Comparison of ENCODE assay signal across 20 cellular contexts in the genomic region with DNA sequence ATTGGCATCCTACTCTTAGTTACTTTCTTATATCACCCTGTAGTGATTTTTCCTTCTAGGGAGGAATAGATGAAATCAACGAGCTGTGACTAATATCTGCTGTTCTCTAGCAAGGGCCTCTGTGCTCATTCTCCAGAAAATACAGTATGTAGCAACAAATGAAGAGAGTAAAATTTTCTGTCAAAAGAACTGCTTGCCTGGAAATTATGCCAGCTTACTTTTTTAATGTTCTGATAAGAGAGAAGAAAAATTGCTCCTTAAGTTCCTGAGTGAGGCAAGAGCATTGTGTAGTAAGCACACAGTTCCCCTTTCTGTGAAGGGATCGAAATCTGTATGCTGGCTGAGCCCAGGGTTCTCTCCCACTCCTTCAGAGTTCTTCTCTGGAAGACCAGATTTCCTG. TPM values are rescaled to one million over a fixed set of nuclear protein-coding genes. Genes with fewer than 3 reads are reported as not detected.
A peak's percentile ranks its signal among the peaks of the same experiment; 100 is the strongest.
DNase-seq lines count a peak whose midpoint lies in the region; ATAC-seq and TF ChIP-seq lines count a peak whose summit lies in the region.
"Had no signal": no experiment of that assay in that cellular context is flagged by ENCODE, and none has a peak within 500 bp of the region (broad histone marks: within the 10 kb centered on the region; RNA-seq: fewer than 3 reads in every experiment).

No MANE protein-coding gene starts in this region.

- no peak for TF ChIP-seq EP300 in tibial nerve (IDR thresholded peaks at IDR 0.05)

- H3K4me3 ChIP-seq in tibial nerve, result no peak overlapping the region
- H3K4me3 ChIP-seq: breast epithelium, hepatocyte had no signal

- peak overlapping the region in 2 of 4 donors; percentile 60 to 64 for H3K27ac ChIP-seq in tibial nerve
- H3K27ac ChIP-seq: breast epithelium, hepatocyte had no signal

- 52 to 57% methylated on average over 2 of the region's 2 CpGs for WGBS in tibial nerve, 2 donors

- H3K9me3 ChIP-seq in tibial nerve, result no peaks in the 10 kb centered on the region
- H3K9me3 ChIP-seq: breast epithelium had no signal

- peaks cover 0 to 2% of the 10 kb centered on the region in 2 donors for H3K9me3 Mint-ChIP-seq in effector memory CD8-positive, alpha-beta T cell
- peaks cover 5% of the 10 kb centered on the region for H3K9me3 Mint-ChIP-seq in natural killer cell treated with Interleukin-12 subunit alpha and Interleukin-12 subunit beta and Interleukin-15 and Interleukin-18, amount 100 ng/mL, for 72 hours
- H3K9me3 Mint-ChIP-seq: activated T-helper 1 cell treated with anti-CD3 and anti-CD28 coated beads, Interleukin-12 subunit alpha, Interleukin-12 subunit beta, Interleukin-2, Interleukin-4 antibody, amounts not matched to agents 30 ng/mL and 10 ng/mL and 1 ng/mL, durations not matched to agents 14 hours and 24 hours and 36 hours; T-cell had no signal

- DNase-seq in EH (ENCODE audit: low read depth) (peak; percentile 50), NCI-H226 (peak; percentile 82), HK-2 (ENCODE audit: unreplicated experiment) (no peak), germinal center (ENCODE audit: low spot score) (no peak), tibial nerve (ENCODE audit: low spot score in 2 of 2) (no peak)
- DNase-seq in effector memory CD8-positive, alpha-beta T cell, result no peak
- DNase-seq in natural killer cell treated with Interleukin-12 subunit alpha and Interleukin-12 subunit beta and Interleukin-15 and Interleukin-18, amount 100 ng/mL, for 72 hours (ENCODE audit: low spot score), result no peak
- no peak for DNase-seq in effector CD4-positive, alpha-beta T cell
- DNase-seq: activated CD4-positive, alpha-beta T cell treated with anti-CD3 and anti-CD28 coated beads, Interleukin-2, amount 10 ng/mL, durations not matched to agents 7 days and 5 days; CD4-positive, CD25-positive, alpha-beta regulatory T cell; NCI-H2029; posterior cingulate gyrus; stimulated activated CD4-positive, alpha-beta T cell treated with anti-CD3 and anti-CD28 coated beads, Interleukin-4, amount 100 ng/mL, for 1 hour; stimulated activated naive B cell treated with anti-CD40 and anti-IgM and Interleukin-4, amounts not matched to agents 10 μg/mL and 1 μg/mL and 100 μg/mL, for 72 hours; T-cell had no signal

- H3K36me3 ChIP-seq in tibial nerve, result no peaks in the 10 kb centered on the region
- H3K36me3 ChIP-seq: breast epithelium had no signal

- ATAC-seq in effector memory CD8-positive, alpha-beta T cell (replicated peaks), result no peak
- ATAC-seq in natural killer cell treated with Interleukin-12 subunit alpha and Interleukin-12 subunit beta and Interleukin-15 and Interleukin-18, amount 100 ng/mL, for 72 hours, result peak; percentile 50 to 76
- ATAC-seq: HCT116; stimulated activated naive B cell treated with anti-CD40 and anti-IgM and Interleukin-4, amounts not matched to agents 10 μg/mL and 1 μg/mL and 100 μg/mL, for 72 hours; T-cell had no signal

- no peaks in the 10 kb centered on the region for H3K27me3 ChIP-seq in tibial nerve
- H3K27me3 ChIP-seq: breast epithelium, hepatocyte had no signal

- H3K4me3 Mint-ChIP-seq in effector memory CD8-positive, alpha-beta T cell, result no peak overlapping the region
- peak overlapping the region; percentile 50 for H3K4me3 Mint-ChIP-seq in natural killer cell treated with Interleukin-12 subunit alpha and Interleukin-12 subunit beta and Interleukin-15 and Interleukin-18, amount 100 ng/mL, for 72 hours
- H3K4me3 Mint-ChIP-seq: activated CD4-positive, alpha-beta T cell treated with anti-CD3 and anti-CD28 coated beads, Interleukin-2, amount 10 ng/mL, durations not matched to agents 7 days and 5 days; activated T-helper 1 cell treated with anti-CD3 and anti-CD28 coated beads, Interleukin-12 subunit alpha, Interleukin-12 subunit beta, Interleukin-2, Interleukin-4 antibody, amounts not matched to agents 30 ng/mL and 10 ng/mL and 1 ng/mL, durations not matched to agents 14 hours and 24 hours and 36 hours; CD4-positive, CD25-positive, alpha-beta regulatory T cell; mesothelial cell of epicardium; stimulated activated naive B cell treated with anti-CD40 and anti-IgM and Interleukin-4, amounts not matched to agents 10 μg/mL and 1 μg/mL and 100 μg/mL, for 72 hours; T-cell had no signal

- TF ChIP-seq POLR2A in tibial nerve (IDR thresholded peaks at IDR 0.05), result no peak

- H3K27ac Mint-ChIP-seq in effector memory CD8-positive, alpha-beta T cell, result peak overlapping the region; percentile 19 to 60
- peak overlapping the region; percentile 87 to 94 for H3K27ac Mint-ChIP-seq in natural killer cell treated with Interleukin-12 subunit alpha and Interleukin-12 subunit beta and Interleukin-15 and Interleukin-18, amount 100 ng/mL, for 72 hours
- H3K27ac Mint-ChIP-seq: activated T-helper 1 cell treated with anti-CD3 and anti-CD28 coated beads, Interleukin-12 subunit alpha, Interleukin-12 subunit beta, Interleukin-2, Interleukin-4 antibody, amounts not matched to agents 30 ng/mL and 10 ng/mL and 1 ng/mL, durations not matched to agents 14 hours and 24 hours and 36 hours; CD4-positive, CD25-positive, alpha-beta regulatory T cell; mesothelial cell of epicardium; stimulated activated naive B cell treated with anti-CD40 and anti-IgM and Interleukin-4, amounts not matched to agents 10 μg/mL and 1 μg/mL and 100 μg/mL, for 72 hours; T-cell had no signal

- no peaks in the 10 kb centered on the region for H3K27me3 Mint-ChIP-seq in effector memory CD8-positive, alpha-beta T cell
- H3K27me3 Mint-ChIP-seq in natural killer cell treated with Interleukin-12 subunit alpha and Interleukin-12 subunit beta and Interleukin-15 and Interleukin-18, amount 100 ng/mL, for 72 hours, result no peaks in the 10 kb centered on the region
- H3K27me3 Mint-ChIP-seq: stimulated activated naive B cell treated with anti-CD40 and anti-IgM and Interleukin-4, amounts not matched to agents 10 μg/mL and 1 μg/mL and 100 μg/mL, for 72 hours; T-cell had no signal

- H3K4me1 Mint-ChIP-seq in effector memory CD8-positive, alpha-beta T cell (ENCODE audit: low read depth in 2 of 2), result peaks cover 31 to 46% of the 10 kb centered on the region in 2 donors
- peaks cover 53 to 59% of the 10 kb centered on the region in 2 donors for H3K4me1 Mint-ChIP-seq in natural killer cell treated with Interleukin-12 subunit alpha and Interleukin-12 subunit beta and Interleukin-15 and Interleukin-18, amount 100 ng/mL, for 72 hours (ENCODE audit: low read depth in 2 of 2)

- TF ChIP-seq CTCF in tibial nerve (IDR thresholded peaks at IDR 0.05), result no peak

- H3K36me3 Mint-ChIP-seq in effector memory CD8-positive, alpha-beta T cell (ENCODE audit: insufficient read depth), result no peaks in the 10 kb centered on the region
- peaks cover 20% of the 10 kb centered on the region for H3K36me3 Mint-ChIP-seq in natural killer cell treated with Interleukin-12 subunit alpha and Interleukin-12 subunit beta and Interleukin-15 and Interleukin-18, amount 100 ng/mL, for 72 hours
- H3K36me3 Mint-ChIP-seq: CD4-positive, CD25-positive, alpha-beta regulatory T cell; mesothelial cell of epicardium; stimulated activated naive B cell treated with anti-CD40 and anti-IgM and Interleukin-4, amounts not matched to agents 10 μg/mL and 1 μg/mL and 100 μg/mL, for 72 hours; T-cell had no signal

- peaks cover 0 to 40% (median 12%) of the 10 kb centered on the region in 4 donors for H3K4me1 ChIP-seq in tibial nerve
- H3K4me1 ChIP-seq: breast epithelium had no signal

RNA-seq across cellular contexts. Expression of a gene that starts 51.4 kb away (rescaled TPM):
- 10 to 100 TPM; 57.4 to 59.5 TPM for total RNA-seq in natural killer cell treated with Interleukin-12 subunit alpha and Interleukin-12 subunit beta and Interleukin-15 and Interleukin-18, amount 100 ng/mL, for 72 hours
- 10 to 100 TPM; 27.8 to 42.0 (median 32.1) TPM for total RNA-seq in tibial nerve

Comparison
In these comparisons a context has a peak if more than half of its experiments do, and no peak if none do; other contexts are left out.
1. DNase-seq: peak in EH (single experiment) and NCI-H226 (single experiment); none in effector memory CD8-positive, alpha-beta T cell (0 of 3), natural killer cell treated with Interleukin-12 subunit alpha and Interleukin-12 subunit beta and Interleukin-15 and Interleukin-18, amount 100 ng/mL, for 72 hours (single experiment), HK-2 (single experiment), effector CD4-positive, alpha-beta T cell (single experiment), germinal center (single experiment) and tibial nerve (0 of 2).